Comparison of ENCODE assay signal across 10 cellular contexts in the genomic region with DNA sequence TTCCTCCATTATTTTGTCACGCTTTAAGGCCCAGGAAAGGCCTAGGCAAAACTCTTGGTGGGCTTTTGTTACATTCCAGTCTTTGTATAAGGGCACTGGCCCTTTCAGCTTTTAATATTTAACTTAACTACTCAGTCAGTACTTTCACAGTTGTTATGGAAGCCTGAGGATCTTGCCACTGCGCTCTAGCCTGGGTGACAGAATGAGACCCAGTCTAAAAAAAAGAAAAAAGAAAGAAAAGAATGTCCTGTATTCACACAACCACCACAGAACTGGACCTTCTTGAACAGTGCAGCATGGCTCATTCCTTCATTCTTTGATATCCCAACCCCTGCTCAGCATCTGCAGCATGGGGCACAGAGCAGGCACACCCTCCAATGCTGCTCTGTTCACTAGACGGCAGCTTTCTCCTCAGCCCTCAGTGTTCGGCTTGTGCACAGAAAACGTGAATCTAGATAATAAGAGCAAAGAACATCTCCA. TPM values are rescaled to one million over a fixed set of nuclear protein-coding genes. Genes with fewer than 3 reads are reported as not detected.
DNase-seq lines count a peak whose midpoint lies in the region; TF ChIP-seq lines count a peak whose summit lies in the region.
"Had no signal": no experiment of that assay in that cellular context is flagged by ENCODE, and none has a peak within 500 bp of the region (broad histone marks: within the 10 kb centered on the region; RNA-seq: fewer than 3 reads in every experiment).

No MANE protein-coding gene starts in this region.

- DNase-seq in breast epithelium (ENCODE audit: low spot score in 2 of 2) (no peak), MCF 10A (ENCODE audit: unreplicated experiment) (no peak), OCI-LY7 (ENCODE audit: low spot score) (no peak), tibial nerve (ENCODE audit: low spot score in 2 of 2) (no peak), MV-4-11 (lab: John Stamatoyannopoulos, UW) (no peak), NCI-H2107 treated with DMSO at 0.1 percent for 48 hours (lab: John Stamatoyannopoulos, UW; ENCODE audit: unreplicated experiment) (no peak)
- DNase-seq in activated naive CD8-positive, alpha-beta T cell treated with anti-CD3 and anti-CD28 coated beads for 36 hours = no peak
- DNase-seq: activated CD8-positive, alpha-beta memory T cell treated with anti-CD3 and anti-CD28 coated beads, Interleukin-2, amount 50 U/mL, for 4 hours; trophoblast cell had no signal

- H3K27me3 Mint-ChIP-seq in MCF 10A (ENCODE audit: insufficient read depth, unreplicated experiment) = no peaks in the 10 kb centered on the region
- H3K27me3 Mint-ChIP-seq in activated naive CD8-positive, alpha-beta T cell treated with anti-CD3 and anti-CD28 coated beads for 36 hours = peaks cover 4% of the 10 kb centered on the region

- no peak for TF ChIP-seq CTCF in breast epithelium (IDR thresholded peaks at IDR 0.05)
- TF ChIP-seq CTCF in MCF 10A (IDR thresholded peaks at IDR 0.05; ENCODE audit: unreplicated experiment) = no peak
- no peak for TF ChIP-seq CTCF in OCI-LY7 (conservative IDR thresholded peaks at IDR 0.05; ENCODE audit: low read length)
- no peak for TF ChIP-seq CTCF in tibial nerve (IDR thresholded peaks at IDR 0.05)

- H3K9me2 ChIP-seq in OCI-LY7 (ENCODE audit: insufficient read depth, low read length) = no peaks in the 10 kb centered on the region

- no peak overlapping the region for H3K4me3 Mint-ChIP-seq in MCF 10A (ENCODE audit: unreplicated experiment)
- H3K4me3 Mint-ChIP-seq in activated naive CD8-positive, alpha-beta T cell treated with anti-CD3 and anti-CD28 coated beads for 36 hours = no peak overlapping the region

- H3K9me3 ChIP-seq in breast epithelium (no peaks in the 10 kb centered on the region), OCI-LY7 (ENCODE audit: low read length) (no peaks in the 10 kb centered on the region), tibial nerve (no peaks in the 10 kb centered on the region)

- peaks cover 12% of the 10 kb centered on the region for H3K4me1 Mint-ChIP-seq in MCF 10A (ENCODE audit: insufficient read depth, unreplicated experiment)
- H3K4me1 Mint-ChIP-seq in activated naive CD8-positive, alpha-beta T cell treated with anti-CD3 and anti-CD28 coated beads for 36 hours = no peaks in the 10 kb centered on the region

- H3K36me3 ChIP-seq in breast epithelium (no peaks in the 10 kb centered on the region), OCI-LY7 (ENCODE audit: insufficient read depth, low read length) (no peaks in the 10 kb centered on the region), tibial nerve (no peaks in the 10 kb centered on the region)

- CTCF ChIA-PET in MCF 10A (lab: Yijun Ruan, JAX) = interaction anchor here (0.6 to 1.2 kb wide), 2 partner anchors 14 to 335 kb away, joined by 3 to 8 read pairs; no protein-coding TSS in a partner anchor
- CTCF ChIA-PET in OCI-LY7 (lab: Charles Lee; ENCODE audit: unreplicated experiment) = no interaction called here

- H3K27ac ChIP-seq in breast epithelium (peak overlapping the region; percentile 89 to 92), OCI-LY7 (ENCODE audit: low read depth, low read length, poor library complexity, severe bottlenecking) (no peak overlapping the region), layer of hippocampus (ENCODE audit: low read depth, low read length) (peak overlapping the region; percentile 99), tibial nerve (peak overlapping the region; percentile 76 to 92 (median 80))

- H3K9me3 Mint-ChIP-seq in MCF 10A (ENCODE audit: unreplicated experiment) = no peaks in the 10 kb centered on the region
- no peaks in the 10 kb centered on the region for H3K9me3 Mint-ChIP-seq in activated naive CD8-positive, alpha-beta T cell treated with anti-CD3 and anti-CD28 coated beads for 36 hours

- POLR2A ChIA-PET in MCF 10A (lab: Yijun Ruan, JAX) = no interaction called here
- POLR2A ChIA-PET in OCI-LY7 (lab: Charles Lee) = interaction anchor here (0.7 to 1.5 kb wide), 2 partner anchors 9 to 624 kb away, joined by 3 read pairs; no protein-coding TSS in a partner anchor

- BruUV-seq in MCF 10A (replicated peaks; lab: Mats Ljungman, UMichigan) = no TSS peak
- no TSS peak for BruUV-seq in OCI-LY7 (replicated peaks; lab: Mats Ljungman, UMichigan)

- H3K36me3 Mint-ChIP-seq in MCF 10A (ENCODE audit: insufficient read depth, unreplicated experiment) = no peaks in the 10 kb centered on the region
- no peaks in the 10 kb centered on the region for H3K36me3 Mint-ChIP-seq in activated naive CD8-positive, alpha-beta T cell treated with anti-CD3 and anti-CD28 coated beads for 36 hours

- TF ChIP-seq EP300 in tibial nerve (IDR thresholded peaks at IDR 0.05) = no peak

- peak overlapping the region; percentile 6; the same call in 1 of the 2 replicates for H2AFZ ChIP-seq in OCI-LY7 (ENCODE audit: low read length)

- WGBS in tibial nerve, 2 donors = 45 to 46% methylated on average over 5 of the region's 5 CpGs

- no peak overlapping the region for H3K27ac Mint-ChIP-seq in MCF 10A (ENCODE audit: low read depth, unreplicated experiment)
- no peak overlapping the region for H3K27ac Mint-ChIP-seq in activated naive CD8-positive, alpha-beta T cell treated with anti-CD3 and anti-CD28 coated beads for 36 hours

- no peaks in the 10 kb centered on the region for H3K27me3 ChIP-seq in breast epithelium
- H3K27me3 ChIP-seq in layer of hippocampus (ENCODE audit: control insufficient read depth, insufficient read depth, low read length) = no peaks in the 10 kb centered on the region
- no peaks in the 10 kb centered on the region for H3K27me3 ChIP-seq in tibial nerve

- intact Hi-C loops in breast epithelium (cut with DNase I; ENCODE audit: low total_unique reads) (no loop called here), MCF 10A (cut with micrococcal nuclease) (no loop called here), OCI-LY7 (cut with micrococcal nuclease; ENCODE audit: unreplicated experiment) (no loop called here)

- H3K4me3 ChIP-seq in breast epithelium = peak overlapping the region in 1 of 3 donors; percentile 5
- H3K4me3 ChIP-seq in OCI-LY7 (ENCODE audit: low read depth, low read length, poor library complexity, severe bottlenecking) = no peak overlapping the region
- H3K4me3 ChIP-seq in tibial nerve = peak overlapping the region in 3 of 4 donors; percentile 20 to 35 (median 27)

- H3K4me1 ChIP-seq in breast epithelium = peaks cover 0 to 15% of the 10 kb centered on the region in 2 donors
- H3K4me1 ChIP-seq in OCI-LY7 (ENCODE audit: insufficient read depth, low read length, poor library complexity, severe bottlenecking) = peaks cover 13% of the 10 kb centered on the region
- H3K4me1 ChIP-seq in tibial nerve = peaks cover 0 to 86% (median 37%) of the 10 kb centered on the region in 4 donors

- TF ChIP-seq POLR2A in breast epithelium (IDR thresholded peaks at IDR 0.05) (no peak), tibial nerve (IDR thresholded peaks at IDR 0.05) (no peak)

- no peaks in the 10 kb centered on the region for H4K20me1 ChIP-seq in OCI-LY7 (ENCODE audit: insufficient read depth, low read length)

- no peaks in the 10 kb centered on the region for H3K79me2 ChIP-seq in OCI-LY7 (ENCODE audit: insufficient read depth, low read depth, low read length)

- peak overlapping the region; percentile 36; the same call in 1 of the 2 replicates for H3K4me2 ChIP-seq in OCI-LY7 (ENCODE audit: low read length)

RNA-seq across cellular contexts. Expression of gene EPCAM, which starts 59.6 kb away (rescaled TPM):
- 10 to 100 TPM in 2 of 3 donors, under 1 TPM in 1; 0.48 to 50.3 (median 39.3) TPM for total RNA-seq in breast epithelium
- 4.3 and 8.0 TPM in 2 replicates for total RNA-seq in MCF 10A (2022)
- total RNA-seq in OCI-LY7 (2014; rRNA removed; shearing (Covaris generic)) = not detected in 2 replicates
- total RNA-seq in OCI-LY7 (2022) = not detected in 2 replicates
- under 1 TPM in 2 of 4 donors, not detected in 2; 0.42 to 0.66 TPM for total RNA-seq in tibial nerve
- total RNA-seq in activated naive CD8-positive, alpha-beta T cell treated with anti-CD3 and anti-CD28 coated beads for 36 hours = 1 to 10 TPM in 1 of 2 experiments, under 1 TPM in 1; 0.46 to 1.0 TPM
